Comparison of ENCODE assay signal across 26 cellular contexts in genomic region chr2:101692766-101693165, GRCh38.
"Had no signal": no experiment of that assay in that cellular context is flagged by ENCODE, and none has a peak within 500 bp of the region (broad histone marks: within the 10 kb centered on the region; RNA-seq: fewer than 3 reads in every experiment).

No MANE protein-coding gene starts in this region.

- ATAC-seq: activated naive CD8-positive, alpha-beta T cell treated with anti-CD3 and anti-CD28 coated beads, Interleukin-2, amount 50 U/mL, for 24 hours; activated T-cell treated with anti-CD3 and anti-CD28 coated beads, Interleukin-2, amount 50 U/mL, for 4 hours; activated T-helper 17 cell treated with anti-CD3 and anti-CD28 coated beads, Interleukin-2, amount 50 U/mL, for 72 hours; gastrocnemius medialis; natural killer cell treated with Interleukin-12 subunit alpha and Interleukin-12 subunit beta and Interleukin-15 and Interleukin-18, amount 100 ng/mL, for 72 hours; right lobe of liver; stimulated activated effector memory CD8-positive, alpha-beta T cell treated with anti-CD3 and anti-CD28 coated beads, Interleukin-12 subunit alpha, Interleukin-12 subunit beta, amount 100 ng/mL, for 72 hours; stimulated activated naive CD8-positive, alpha-beta T cell treated with anti-CD3 and anti-CD28 coated beads, Interleukin-15, amount 100 ng/mL, for 72 hours had no signal

- H3K27me3 ChIP-seq: esophagus squamous epithelium, gastrocnemius medialis, right lobe of liver, thyroid gland, upper lobe of right lung had no signal

- H3K27ac Mint-ChIP-seq: activated CD8-positive, alpha-beta T cell treated with anti-CD3 and anti-CD28 coated beads for 36 hours; activated naive CD8-positive, alpha-beta T cell treated with anti-CD3 and anti-CD28 coated beads, Interleukin-2, amount 50 U/mL, for 24 hours; natural killer cell treated with Interleukin-12 subunit alpha and Interleukin-12 subunit beta and Interleukin-15 and Interleukin-18, amount 100 ng/mL, for 72 hours; stimulated activated effector memory CD8-positive, alpha-beta T cell treated with anti-CD3 and anti-CD28 coated beads, Interleukin-12 subunit alpha, Interleukin-12 subunit beta, amount 100 ng/mL, for 72 hours; stimulated activated naive CD8-positive, alpha-beta T cell treated with anti-CD3 and anti-CD28 coated beads, Interleukin-15, amount 100 ng/mL, for 72 hours had no signal

- H3K4me1 ChIP-seq: thyroid gland, upper lobe of right lung had no signal

- H3K27ac ChIP-seq: esophagus squamous epithelium, gastrocnemius medialis, left lung, lower lobe of right lung, right lobe of liver, skin epidermis, thyroid gland, upper lobe of right lung had no signal

- H3K27me3 Mint-ChIP-seq: activated T-helper 17 cell treated with anti-CD3 and anti-CD28 coated beads, Interleukin-2, amount 50 U/mL, for 72 hours; central memory CD8-positive, alpha-beta T cell; stimulated activated naive CD8-positive, alpha-beta T cell treated with anti-CD3 and anti-CD28 coated beads, Interleukin-15, amount 100 ng/mL, for 72 hours had no signal

- H3K9me3 Mint-ChIP-seq: natural killer cell treated with Interleukin-12 subunit alpha and Interleukin-12 subunit beta and Interleukin-15 and Interleukin-18, amount 100 ng/mL, for 72 hours; stimulated activated effector memory CD8-positive, alpha-beta T cell treated with anti-CD3 and anti-CD28 coated beads, Interleukin-12 subunit alpha, Interleukin-12 subunit beta, amount 100 ng/mL, for 72 hours had no signal

- H3K4me3 Mint-ChIP-seq: activated CD8-positive, alpha-beta T cell treated with anti-CD3 and anti-CD28 coated beads for 36 hours; activated naive CD8-positive, alpha-beta T cell treated with anti-CD3 and anti-CD28 coated beads, Interleukin-2, amount 50 U/mL, for 24 hours; activated T-helper 17 cell treated with anti-CD3 and anti-CD28 coated beads, Interleukin-2, amount 50 U/mL, for 72 hours; central memory CD8-positive, alpha-beta T cell; natural killer cell treated with Interleukin-12 subunit alpha and Interleukin-12 subunit beta and Interleukin-15 and Interleukin-18, amount 100 ng/mL, for 72 hours; stimulated activated effector memory CD8-positive, alpha-beta T cell treated with anti-CD3 and anti-CD28 coated beads, Interleukin-12 subunit alpha, Interleukin-12 subunit beta, amount 100 ng/mL, for 72 hours; stimulated activated naive CD8-positive, alpha-beta T cell treated with anti-CD3 and anti-CD28 coated beads, Interleukin-15, amount 100 ng/mL, for 72 hours had no signal

- DNase-seq: activated CD4-positive, alpha-beta T cell treated with anti-CD3 and anti-CD28 coated beads, Interleukin-2, amount 50 U/mL, for 1 hour; activated CD8-positive, alpha-beta T cell treated with anti-CD3 and anti-CD28 coated beads for 36 hours; activated gamma-delta T cell treated with Interleukin-2 at 50 U/mL for 16 hours; activated naive CD4-positive, alpha-beta T cell treated with anti-CD3 and anti-CD28 coated beads, Interleukin-2, amount 50 U/mL, for 16 hours; activated naive CD8-positive, alpha-beta T cell treated with anti-CD3 and anti-CD28 coated beads, Interleukin-2, amount 50 U/mL, for 24 hours; activated T-cell treated with anti-CD3 and anti-CD28 coated beads, Interleukin-2, amount 50 U/mL, for 4 hours; dermis blood vessel endothelial cell; effector CD4-positive, alpha-beta T cell; esophagus squamous epithelium; gastrocnemius medialis; glutamatergic neuron; left lung; lower lobe of right lung; mesenchymal stem cell; posterior cingulate gyrus; right lobe of liver; stimulated activated CD4-positive, alpha-beta T cell treated with anti-CD3 and anti-CD28 coated beads, Interleukin-12 subunit alpha, Interleukin-12 subunit beta, amount 100 ng/mL, for 4 hours; stimulated activated CD4-positive, alpha-beta T cell treated with anti-CD3 and anti-CD28 coated beads, Interleukin-4, amount 100 ng/mL, for 24 hours; stimulated activated naive CD8-positive, alpha-beta T cell treated with anti-CD3 and anti-CD28 coated beads, Interleukin-15, amount 100 ng/mL, for 72 hours; thyroid gland; upper lobe of right lung had no signal

- H3K9me3 ChIP-seq: gastrocnemius medialis, lower lobe of right lung, right lobe of liver, thyroid gland, upper lobe of right lung had no signal

- H3K36me3 ChIP-seq: esophagus squamous epithelium, gastrocnemius medialis, left lung, lower lobe of right lung, right lobe of liver, thyroid gland, upper lobe of right lung had no signal

- H3K36me3 Mint-ChIP-seq: natural killer cell treated with Interleukin-12 subunit alpha and Interleukin-12 subunit beta and Interleukin-15 and Interleukin-18, amount 100 ng/mL, for 72 hours; stimulated activated effector memory CD8-positive, alpha-beta T cell treated with anti-CD3 and anti-CD28 coated beads, Interleukin-12 subunit alpha, Interleukin-12 subunit beta, amount 100 ng/mL, for 72 hours had no signal

- H3K4me3 ChIP-seq: esophagus squamous epithelium, gastrocnemius medialis, left lung, lower lobe of right lung, right lobe of liver, skin epidermis, thyroid gland, upper lobe of right lung had no signal
